ENCODE assay signal across 8 cellular contexts in the genomic region with DNA sequence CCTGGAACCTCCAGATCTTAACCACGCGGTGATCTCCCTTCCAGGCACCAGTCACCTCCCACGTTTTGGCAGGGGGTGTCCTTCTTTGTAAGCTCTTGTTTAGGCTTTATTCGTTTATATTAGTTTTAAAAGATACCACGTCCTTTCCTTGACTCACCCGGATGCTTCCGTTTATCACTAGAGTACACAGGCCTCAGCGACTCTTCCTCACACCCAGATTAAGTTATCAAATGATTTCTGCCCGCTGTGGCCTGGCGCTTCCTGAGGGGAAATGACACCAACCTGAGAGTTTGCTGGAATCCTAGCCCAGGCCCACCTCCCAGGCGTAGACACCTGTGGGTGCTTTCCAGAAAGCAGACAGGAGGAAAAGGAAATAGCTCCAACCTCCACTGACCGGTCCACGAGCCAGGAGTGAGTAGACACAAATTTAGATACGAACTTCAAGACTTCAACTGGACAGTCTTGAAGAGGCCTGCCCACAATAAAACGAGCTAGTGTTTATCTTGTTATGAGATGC. TPM values are rescaled to one million over a fixed set of nuclear protein-coding genes. Genes with fewer than 3 reads are reported as not detected.
DNase-seq lines count a peak whose midpoint lies in the region; ATAC-seq, FAIRE-seq and TF ChIP-seq lines count a peak whose summit lies in the region.

No MANE protein-coding gene starts in this region.

- no peak for DNase-seq in heart left ventricle
- DNase-seq in left ventricle myocardium superior = no peak
- DNase-seq in naive thymus-derived CD4-positive, alpha-beta T cell = no peak
- DNase-seq in H4 (ENCODE audit: low spot score) = no peak
- DNase-seq in LoVo (ENCODE audit: low spot score) = no peak
- DNase-seq in cortex of kidney (lab: John Stamatoyannopoulos, UW) = no peak
- no peak for DNase-seq in GM12892 (ENCODE audit: insufficient read length)

- H3K27ac ChIP-seq in heart left ventricle (peak overlapping the region in 6 of 12 donors; percentile 14 to 77 (median 50)), ectodermal cell (ENCODE audit: insufficient read depth, low read depth, low read length, poor library complexity, severe bottlenecking) (peak overlapping the region; percentile 81)
- no peak overlapping the region for H3K27ac ChIP-seq in naive thymus-derived CD4-positive, alpha-beta T cell (ENCODE audit: low read depth, low read length)

- no peak overlapping the region for H3K27ac Mint-ChIP-seq in naive thymus-derived CD4-positive, alpha-beta T cell

- CTCF ChIA-PET in naive thymus-derived CD4-positive, alpha-beta T cell (lab: Charles Lee) = no interaction called here

- peak in 2 of 4 donors; percentile 3 to 6 for ATAC-seq in heart left ventricle
- ATAC-seq in left ventricle myocardium superior = no peak
- peak; percentile 35 for ATAC-seq in naive thymus-derived CD4-positive, alpha-beta T cell

- H3K4me3 Mint-ChIP-seq in naive thymus-derived CD4-positive, alpha-beta T cell = peak overlapping the region in 9 of 10 donors; percentile 3 to 70 (median 54)

- H3K27me3 ChIP-seq in heart left ventricle (peaks cover 0 to 21% (median 0%) of the 10 kb centered on the region in 9 donors), ectodermal cell (ENCODE audit: control insufficient read depth, insufficient read depth, low read length, poor library complexity, severe bottlenecking) (no peaks in the 10 kb centered on the region)
- no peaks in the 10 kb centered on the region for H3K27me3 ChIP-seq in naive thymus-derived CD4-positive, alpha-beta T cell (ENCODE audit: control insufficient read depth in 2 of 2, insufficient read depth in 2 of 2, low read length in 2 of 2)

- no peak for FAIRE-seq in GM12892 (lab: Jason Lieb, UNC)

- peaks cover 0 to 23% (median 5%) of the 10 kb centered on the region in 12 donors for H3K4me1 ChIP-seq in heart left ventricle
- H3K4me1 ChIP-seq in ectodermal cell (ENCODE audit: control insufficient read depth, insufficient read depth, low read length) = peaks cover 7% of the 10 kb centered on the region
- no peaks in the 10 kb centered on the region for H3K4me1 ChIP-seq in naive thymus-derived CD4-positive, alpha-beta T cell (ENCODE audit: control insufficient read depth in 2 of 2, insufficient read depth in 2 of 2, low read length in 2 of 2)

- peaks cover 0 to 5% (median 0%) of the 10 kb centered on the region in 5 donors for H3K36me3 Mint-ChIP-seq in naive thymus-derived CD4-positive, alpha-beta T cell

- TF ChIP-seq POLR2A in heart left ventricle (IDR thresholded peaks at IDR 0.05) (no peak), GM12892 (IDR thresholded peaks at IDR 0.05; ENCODE audit: low read depth, low read length) (no peak)

- intact Hi-C loops in heart left ventricle (cut with DNase I) (no loop called here), left ventricle myocardium superior (cut with micrococcal nuclease) (no loop called here)
- intact Hi-C loops in naive thymus-derived CD4-positive, alpha-beta T cell (cut with micrococcal nuclease) = no loop called here

- H3K9me3 Mint-ChIP-seq in naive thymus-derived CD4-positive, alpha-beta T cell = peaks cover 0 to 10% (median 0%) of the 10 kb centered on the region in 11 donors

- H3K36me3 ChIP-seq in heart left ventricle (no peaks in the 10 kb centered on the region), ectodermal cell (ENCODE audit: control insufficient read depth, insufficient read depth, low read length) (no peaks in the 10 kb centered on the region)
- H3K36me3 ChIP-seq in naive thymus-derived CD4-positive, alpha-beta T cell (ENCODE audit: control insufficient read depth in 2 of 3, insufficient read depth in 3 of 3, low read length in 3 of 3) = no peaks in the 10 kb centered on the region

- 24 to 35% (median 30%) methylated on average over 15 of the region's 15 CpGs for WGBS in heart left ventricle, 4 donors
- 46 to 56% methylated on average over 14 to 15 of the region's 15 CpGs for WGBS in ectodermal cell, 2 experiments

- POLR2A ChIA-PET in naive thymus-derived CD4-positive, alpha-beta T cell (lab: Charles Lee) = no interaction called here

- H3K4me3 ChIP-seq in heart left ventricle (peak overlapping the region; percentile 44 to 83 (median 60)), ectodermal cell (ENCODE audit: insufficient read depth, low read depth, low read length) (peak overlapping the region; percentile 64)
- no peak overlapping the region for H3K4me3 ChIP-seq in naive thymus-derived CD4-positive, alpha-beta T cell (ENCODE audit: low read length)

- H3K27me3 Mint-ChIP-seq in naive thymus-derived CD4-positive, alpha-beta T cell = peaks cover 48 to 68% (median 57%) of the 10 kb centered on the region in 5 donors

- peaks cover 9 to 30% (median 19%) of the 10 kb centered on the region in 7 donors for H3K4me1 Mint-ChIP-seq in naive thymus-derived CD4-positive, alpha-beta T cell

- no peaks in the 10 kb centered on the region for H3K9me3 ChIP-seq in heart left ventricle
- H3K9me3 ChIP-seq in ectodermal cell (ENCODE audit: control insufficient read depth, low read length) = no peaks in the 10 kb centered on the region
- H3K9me3 ChIP-seq in naive thymus-derived CD4-positive, alpha-beta T cell (ENCODE audit: control insufficient read depth in 2 of 3, low read length in 3 of 3) = no peaks in the 10 kb centered on the region

- no peak for TF ChIP-seq CTCF in heart left ventricle (IDR thresholded peaks at IDR 0.05)

RNA-seq across cellular contexts. Expression of a gene that starts 0.8 kb away (rescaled TPM):
- total RNA-seq in heart left ventricle (1 to 10 TPM in 3 of 9 donors, under 1 TPM in 5, not detected in 1; 0.13 to 3.3 (median 0.49) TPM), left ventricle myocardium superior (0.42 TPM)
- polyA plus RNA-seq in heart left ventricle = under 1 TPM; 0.08 to 0.42 TPM
- polyA plus RNA-seq in ectodermal cell (2013, experiment 1 of 4) = 5.1 TPM
- polyA plus RNA-seq in ectodermal cell (2013, experiment 2 of 4) = 5.5 TPM
- 4.4 TPM for polyA plus RNA-seq in ectodermal cell (2013, experiment 3 of 4)
- 4.7 TPM for polyA plus RNA-seq in ectodermal cell (2013, experiment 4 of 4)
- total RNA-seq in naive thymus-derived CD4-positive, alpha-beta T cell = under 1 TPM in 1 of 5 experiments, not detected in 4; 0.07 TPM
- not detected for polyA plus RNA-seq in naive thymus-derived CD4-positive, alpha-beta T cell
- 6.4 and 7.6 TPM in 2 replicates for total RNA-seq in H4 (2014; rRNA removed; shearing (Covaris generic))
- polyA plus RNA-seq in GM12892 (2012; ENCODE audit: missing spikeins) = not detected
